In genomic region chr6:6661684-6662083, GRCh38 we compare ENCODE assay signal across 1 cellular context.
TF ChIP-seq lines count a peak whose summit lies in the region.

No MANE protein-coding gene starts in this region.

TF ChIP-seq in HEK293, 187 proteins besides CTCF, POLR2A, EP300 and RAD21 (continued from another document):
- TF ChIP-seq, protein P1, sequence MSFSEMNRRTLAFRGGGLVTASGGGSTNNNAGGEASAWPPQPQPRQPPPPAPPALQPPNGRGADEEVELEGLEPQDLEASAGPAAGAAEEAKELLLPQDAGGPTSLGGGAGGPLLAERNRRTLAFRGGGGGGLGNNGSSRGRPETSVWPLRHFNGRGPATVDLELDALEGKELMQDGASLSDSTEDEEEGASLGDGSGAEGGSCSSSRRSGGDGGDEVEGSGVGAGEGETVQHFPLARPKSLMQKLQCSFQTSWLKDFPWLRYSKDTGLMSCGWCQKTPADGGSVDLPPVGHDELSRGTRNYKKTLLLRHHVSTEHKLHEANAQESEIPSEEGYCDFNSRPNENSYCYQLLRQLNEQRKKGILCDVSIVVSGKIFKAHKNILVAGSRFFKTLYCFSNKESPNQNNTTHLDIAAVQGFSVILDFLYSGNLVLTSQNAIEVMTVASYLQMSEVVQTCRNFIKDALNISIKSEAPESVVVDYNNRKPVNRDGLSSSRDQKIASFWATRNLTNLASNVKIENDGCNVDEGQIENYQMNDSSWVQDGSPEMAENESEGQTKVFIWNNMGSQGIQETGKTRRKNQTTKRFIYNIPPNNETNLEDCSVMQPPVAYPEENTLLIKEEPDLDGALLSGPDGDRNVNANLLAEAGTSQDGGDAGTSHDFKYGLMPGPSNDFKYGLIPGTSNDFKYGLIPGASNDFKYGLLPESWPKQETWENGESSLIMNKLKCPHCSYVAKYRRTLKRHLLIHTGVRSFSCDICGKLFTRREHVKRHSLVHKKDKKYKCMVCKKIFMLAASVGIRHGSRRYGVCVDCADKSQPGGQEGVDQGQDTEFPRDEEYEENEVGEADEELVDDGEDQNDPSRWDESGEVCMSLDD (tag by site-specific recombination; IDR thresholded peaks at IDR 0.05) = no peak
- TF ChIP-seq, protein P2, sequence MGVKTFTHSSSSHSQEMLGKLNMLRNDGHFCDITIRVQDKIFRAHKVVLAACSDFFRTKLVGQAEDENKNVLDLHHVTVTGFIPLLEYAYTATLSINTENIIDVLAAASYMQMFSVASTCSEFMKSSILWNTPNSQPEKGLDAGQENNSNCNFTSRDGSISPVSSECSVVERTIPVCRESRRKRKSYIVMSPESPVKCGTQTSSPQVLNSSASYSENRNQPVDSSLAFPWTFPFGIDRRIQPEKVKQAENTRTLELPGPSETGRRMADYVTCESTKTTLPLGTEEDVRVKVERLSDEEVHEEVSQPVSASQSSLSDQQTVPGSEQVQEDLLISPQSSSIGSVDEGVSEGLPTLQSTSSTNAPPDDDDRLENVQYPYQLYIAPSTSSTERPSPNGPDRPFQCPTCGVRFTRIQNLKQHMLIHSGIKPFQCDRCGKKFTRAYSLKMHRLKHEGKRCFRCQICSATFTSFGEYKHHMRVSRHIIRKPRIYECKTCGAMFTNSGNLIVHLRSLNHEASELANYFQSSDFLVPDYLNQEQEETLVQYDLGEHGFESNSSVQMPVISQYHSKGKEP (tag by site-specific recombination; IDR thresholded peaks at IDR 0.05) = 0 out of 2 replicates have a peak, but pooled peaks have one; percentile 8
- TF ChIP-seq ZNF660 (tag by site-specific recombination; IDR thresholded peaks at IDR 0.05) (0 out of 2 replicates have a peak, but pooled peaks have one; percentile 19), ZNF544 (tag by site-specific recombination; IDR thresholded peaks at IDR 0.05) (no peak), ZNF707 (tag by site-specific recombination; IDR thresholded peaks at IDR 0.05) (no peak), ZFHX2 (tag by site-specific recombination; conservative IDR thresholded peaks at IDR 0.05) (peak; percentile 63), SCRT1 (tag by site-specific recombination; IDR thresholded peaks at IDR 0.05; ENCODE audit: borderline replicate concordance) (no peak)
- TF ChIP-seq, protein P3, sequence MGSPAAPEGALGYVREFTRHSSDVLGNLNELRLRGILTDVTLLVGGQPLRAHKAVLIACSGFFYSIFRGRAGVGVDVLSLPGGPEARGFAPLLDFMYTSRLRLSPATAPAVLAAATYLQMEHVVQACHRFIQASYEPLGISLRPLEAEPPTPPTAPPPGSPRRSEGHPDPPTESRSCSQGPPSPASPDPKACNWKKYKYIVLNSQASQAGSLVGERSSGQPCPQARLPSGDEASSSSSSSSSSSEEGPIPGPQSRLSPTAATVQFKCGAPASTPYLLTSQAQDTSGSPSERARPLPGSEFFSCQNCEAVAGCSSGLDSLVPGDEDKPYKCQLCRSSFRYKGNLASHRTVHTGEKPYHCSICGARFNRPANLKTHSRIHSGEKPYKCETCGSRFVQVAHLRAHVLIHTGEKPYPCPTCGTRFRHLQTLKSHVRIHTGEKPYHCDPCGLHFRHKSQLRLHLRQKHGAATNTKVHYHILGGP (tag by site-specific recombination; IDR thresholded peaks at IDR 0.05) = no peak
TF ChIP-seq in HEK293: peak in this region for 5.
